15 cellular contexts compared by ENCODE assay signal in genomic region chr5:41787257-41787656, GRCh38.
DNase-seq lines count a peak whose midpoint lies in the region; ATAC-seq and TF ChIP-seq lines count a peak whose summit lies in the region.
"Had no signal": no experiment of that assay in that cellular context is flagged by ENCODE, and none has a peak within 500 bp of the region (broad histone marks: within the 10 kb centered on the region; RNA-seq: fewer than 3 reads in every experiment).

No MANE protein-coding gene starts in this region.

- no peaks in the 10 kb centered on the region for H3K27me3 ChIP-seq in ascending aorta
- H3K27me3 ChIP-seq: stomach, uterus had no signal

- no peak overlapping the region for H3K4me3 ChIP-seq in ascending aorta
- H3K4me3 ChIP-seq: stomach, uterus had no signal

- H3K4me3 Mint-ChIP-seq in mesothelial cell of epicardium (no peak overlapping the region), CD14-positive monocyte (no peak overlapping the region)
- H3K4me3 Mint-ChIP-seq: activated T-cell treated with anti-CD3 and anti-CD28 coated beads, Interleukin-2, amount 50 U/mL, for 24 hours had no signal

- no peaks in the 10 kb centered on the region for H3K9me3 ChIP-seq in ascending aorta
- H3K9me3 ChIP-seq: Caco-2, stomach, uterus had no signal

- H3K36me3 ChIP-seq in ascending aorta, result no peaks in the 10 kb centered on the region
- H3K36me3 ChIP-seq: uterus had no signal

- peaks cover 84% of the 10 kb centered on the region for H3K4me1 Mint-ChIP-seq in mesothelial cell of epicardium
- H3K4me1 Mint-ChIP-seq in CD14-positive monocyte, result no peaks in the 10 kb centered on the region

- intact Hi-C loops in ascending aorta (cut with DNase I), result no loop called here
- intact Hi-C loops in CD14-positive monocyte (cut with micrococcal nuclease), result no loop called here

- peak overlapping the region; percentile 43 to 48 for H3K27ac ChIP-seq in ascending aorta
- H3K27ac ChIP-seq: stomach, uterus had no signal

- DNase-seq in ascending aorta (ENCODE audit: low spot score in 2 of 2) (no peak), mesothelial cell of epicardium (ENCODE audit: low spot score in 2 of 2, unreplicated experiment in 2 of 2) (no peak), hippocampal formation (lab: John Stamatoyannopoulos, UW) (no peak), CD14-positive monocyte (ENCODE audit: low spot score) (no peak)
- DNase-seq: activated T-cell treated with anti-CD3 and anti-CD28 coated beads, Interleukin-2, amount 50 U/mL, for 24 hours; Caco-2; effector memory CD4-positive, alpha-beta T cell; left ventricle myocardium superior; stomach; uterus had no signal

- H3K27ac Mint-ChIP-seq in mesothelial cell of epicardium (peak overlapping the region; percentile 19), CD14-positive monocyte (no peak overlapping the region)
- H3K27ac Mint-ChIP-seq: activated naive CD4-positive, alpha-beta T cell treated with anti-CD3 and anti-CD28 coated beads, Interleukin-2, amount 50 U/mL, for 72 hours; activated T-cell treated with anti-CD3 and anti-CD28 coated beads, Interleukin-2, amount 50 U/mL, for 24 hours had no signal

- TF ChIP-seq CTCF in ascending aorta (IDR thresholded peaks at IDR 0.05) (no peak), mesothelial cell of epicardium (IDR thresholded peaks at IDR 0.05; ENCODE audit: unreplicated experiment) (no peak), CD14-positive monocyte (IDR thresholded peaks at IDR 0.05) (no peak)

- H3K27me3 Mint-ChIP-seq in mesothelial cell of epicardium (ENCODE audit: low read depth) (no peaks in the 10 kb centered on the region), CD14-positive monocyte (ENCODE audit: low read depth in 3 of 3) (no peaks in the 10 kb centered on the region)
- H3K27me3 Mint-ChIP-seq: activated T-cell treated with anti-CD3 and anti-CD28 coated beads, Interleukin-2, amount 50 U/mL, for 24 hours had no signal

- H3K9me3 Mint-ChIP-seq in mesothelial cell of epicardium (no peaks in the 10 kb centered on the region), CD14-positive monocyte (no peaks in the 10 kb centered on the region)
- H3K9me3 Mint-ChIP-seq: activated naive CD4-positive, alpha-beta T cell treated with anti-CD3 and anti-CD28 coated beads, Interleukin-2, amount 50 U/mL, for 72 hours; activated T-cell treated with anti-CD3 and anti-CD28 coated beads, Interleukin-2, amount 50 U/mL, for 24 hours had no signal

- peaks cover 4 to 34% of the 10 kb centered on the region in 2 donors for H3K4me1 ChIP-seq in ascending aorta
- H3K4me1 ChIP-seq: uterus had no signal

- H3K36me3 Mint-ChIP-seq in mesothelial cell of epicardium (no peaks in the 10 kb centered on the region), CD14-positive monocyte (peaks cover 12 to 20% of the 10 kb centered on the region in 2 donors)

- ATAC-seq in GM18498 (IDR thresholded peaks at IDR 0.05; ENCODE audit: unreplicated experiment), result peak; percentile 51
- ATAC-seq in HG02678 (IDR thresholded peaks at IDR 0.05; ENCODE audit: unreplicated experiment), result peak; percentile 39
- ATAC-seq in GM18870 (IDR thresholded peaks at IDR 0.05; ENCODE audit: unreplicated experiment), result no peak
- ATAC-seq in HG03139 (IDR thresholded peaks at IDR 0.05; ENCODE audit: unreplicated experiment), result no peak
- ATAC-seq: activated naive CD4-positive, alpha-beta T cell treated with anti-CD3 and anti-CD28 coated beads, Interleukin-2, amount 50 U/mL, for 72 hours; left ventricle myocardium superior had no signal

Comparison
In these comparisons a context has a peak if more than half of its experiments do, and no peak if none do; other contexts are left out.
1. ATAC-seq: peak in GM18498 (single experiment) and HG02678 (single experiment); none in GM18870 (single experiment) and HG03139 (single experiment).